Comparison of ENCODE assay signal across 1 cellular context in genomic region chr17:55295411-55296170, GRCh38.
TF ChIP-seq lines count a peak whose summit lies in the region.

No MANE protein-coding gene starts in this region.

TF ChIP-seq in H1, 55 proteins besides CTCF, POLR2A, EP300 and RAD21 (continued from another document):
- TF ChIP-seq HDAC6 (IDR thresholded peaks at IDR 0.05; ENCODE audit: low read depth, low read length): no peak
- TF ChIP-seq CHD2 (IDR thresholded peaks at IDR 0.05; ENCODE audit: low read length): no peak
- no peak for TF ChIP-seq SIN3A (conservative IDR thresholded peaks at IDR 0.05 in 1 of 2, IDR thresholded peaks at IDR 0.05 in 1 of 2; ENCODE audit: low read depth in 1 of 2, low read length in 2 of 2)
- no peak for TF ChIP-seq CHD7 (IDR thresholded peaks at IDR 0.05; ENCODE audit: insufficient replicate concordance, low read length)
- no peak for TF ChIP-seq RNF2 (IDR thresholded peaks at IDR 0.05; ENCODE audit: borderline replicate concordance, low read depth, low read length, missing control alignments, poor library complexity, severe bottlenecking)
- no peak for TF ChIP-seq TAF1 (IDR thresholded peaks at IDR 0.05; ENCODE audit: low read depth, low read length)
- no peak for TF ChIP-seq ASH2L (IDR thresholded peaks at IDR 0.05; ENCODE audit: low read length)
- TF ChIP-seq KDM1A (IDR thresholded peaks at IDR 0.05; ENCODE audit: borderline replicate concordance, low read length): no peak
- TF ChIP-seq NRF1 (IDR thresholded peaks at IDR 0.05; ENCODE audit: low read depth, low read length): no peak
- TF ChIP-seq E2F6 (IDR thresholded peaks at IDR 0.05): no peak
